In genomic region chr11:63635762-63636465, GRCh38 we compare ENCODE assay signal across 8 cellular contexts. TPM values are rescaled to one million over a fixed set of nuclear protein-coding genes. Genes with fewer than 3 reads are reported as not detected.
A peak's percentile ranks its signal among the peaks of the same experiment; 100 is the strongest.
DNase-seq lines count a peak whose midpoint lies in the region; ATAC-seq and TF ChIP-seq lines count a peak whose summit lies in the region.

No MANE protein-coding gene starts in this region.

- no peak overlapping the region for H3K27ac Mint-ChIP-seq in effector memory CD8-positive, alpha-beta T cell

- CTCF ChIA-PET in AG04450 (lab: Charles Lee) = interaction anchor here (0.6 to 10.8 kb wide), 16 partner anchors 10 to 162 kb away, joined by 3 to 185 read pairs (median 4); no protein-coding TSS in a partner anchor

- ATAC-seq in GM19035 (IDR thresholded peaks at IDR 0.05; ENCODE audit: unreplicated experiment) = peak; percentile 51
- peak; percentile 83 for ATAC-seq in effector memory CD8-positive, alpha-beta T cell (replicated peaks)
- no peak for ATAC-seq in GM21423 (IDR thresholded peaks at IDR 0.05; ENCODE audit: unreplicated experiment)

- H3K36me3 Mint-ChIP-seq in effector memory CD8-positive, alpha-beta T cell (ENCODE audit: insufficient read depth) = peaks cover 70% of the 10 kb centered on the region

- no peak overlapping the region for H3K4me3 Mint-ChIP-seq in effector memory CD8-positive, alpha-beta T cell

- DNase-seq in AG04450 (ENCODE audit: low read depth, low spot score) (peak; percentile 27), NCI-H82 treated with DMSO at 0.1 percent for 48 hours (lab: John Stamatoyannopoulos, UW; ENCODE audit: unreplicated experiment) (peak; percentile 25), middle frontal gyrus (ENCODE audit: extremely low spot score, low spot score) (peak; percentile 65)
- DNase-seq in activated CD8-positive, alpha-beta memory T cell treated with anti-CD3 and anti-CD28 coated beads for 24 hours = peak; percentile 81
- DNase-seq in effector memory CD8-positive, alpha-beta T cell = peak; percentile 68 to 81 (median 70)
- DNase-seq in stimulated activated CD8-positive, alpha-beta memory T cell treated with anti-CD3 and anti-CD28 coated beads, Interleukin-7, amount 100 ng/mL, for 1 hour (ENCODE audit: low read depth in 2 of 2) = peak; percentile 25 to 56

- peak; percentile 89 for TF ChIP-seq CTCF in AG04450 (IDR thresholded peaks at IDR 0.05; ENCODE audit: low read depth, low read length)

- H3K9me3 Mint-ChIP-seq in effector memory CD8-positive, alpha-beta T cell = no peaks in the 10 kb centered on the region

- POLR2A ChIA-PET in AG04450 (lab: Yijun Ruan, JAX) = no interaction called here

- no peaks in the 10 kb centered on the region for H3K9me3 ChIP-seq in AG04450 (ENCODE audit: control insufficient read depth, insufficient read depth, low read length)

- peaks cover 6 to 12% of the 10 kb centered on the region in 2 donors for H3K4me1 Mint-ChIP-seq in effector memory CD8-positive, alpha-beta T cell (ENCODE audit: low read depth in 2 of 2)

- no peaks in the 10 kb centered on the region for H3K27me3 ChIP-seq in AG04450 (ENCODE audit: control insufficient read depth, insufficient read depth, low read length)

- no peak overlapping the region for H3K27ac ChIP-seq in AG04450 (ENCODE audit: low read depth, low read length)

- H3K27me3 Mint-ChIP-seq in effector memory CD8-positive, alpha-beta T cell = no peaks in the 10 kb centered on the region

- no peak overlapping the region for H3K4me3 ChIP-seq in AG04450 (ENCODE audit: low read depth, low read length)

RNA-seq across cellular contexts. Expression of gene PLAAT3, which starts 21.7 kb away (rescaled TPM):
- polyA plus RNA-seq in AG04450 (2011; rRNA removed) = 8.1 and 11.6 TPM in 2 replicates
- 11.1 and 15.2 TPM in 2 replicates for polyA minus RNA-seq in AG04450 (2011; rRNA and poly(A)+ RNA removed)

RNA-seq across cellular contexts. Expression of gene ATL3, which starts 35.3 kb away (rescaled TPM):
- 41.1 and 52.3 TPM in 2 replicates for polyA plus RNA-seq in AG04450 (2011; rRNA removed)
- polyA minus RNA-seq in AG04450 (2011; rRNA and poly(A)+ RNA removed) = 53.8 and 75.2 TPM in 2 replicates

RNA-seq across cellular contexts. Expression of gene RTN3, which starts 45.4 kb away (rescaled TPM):
- 161 and 213 TPM in 2 replicates for polyA plus RNA-seq in AG04450 (2011; rRNA removed)
- 109 and 147 TPM in 2 replicates for polyA minus RNA-seq in AG04450 (2011; rRNA and poly(A)+ RNA removed)

Comparison
In these comparisons a context has a peak if more than half of its experiments do, and no peak if none do; other contexts are left out.
1. DNase-seq: peak in every context shown above with its lines; median percentile 81 in activated CD8-positive, alpha-beta memory T cell treated with anti-CD3 and anti-CD28 coated beads for 24 hours; 70 in effector memory CD8-positive, alpha-beta T cell; 65 in middle frontal gyrus; 40 in stimulated activated CD8-positive, alpha-beta memory T cell treated with anti-CD3 and anti-CD28 coated beads, Interleukin-7, amount 100 ng/mL, for 1 hour; 27 in AG04450; 25 in NCI-H82 treated with DMSO at 0.1 percent for 48 hours.